ENCODE assay signal across 1 cellular context in genomic region chr17:58679263-58680037, GRCh38.
TF ChIP-seq lines count a peak whose summit lies in the region.

No MANE protein-coding gene starts in this region.

TF ChIP-seq in WTC11, 78 proteins besides CTCF, POLR2A, EP300 and RAD21 (continued from another document):
- TF ChIP-seq IRF1 (CRISPR knock-in tag; IDR thresholded peaks at IDR 0.05), result no peak
- no peak for TF ChIP-seq AFF4 (CRISPR knock-in tag; IDR thresholded peaks at IDR 0.05; ENCODE audit: borderline replicate concordance)
- peak; percentile 62; the same call in 1 of the 2 replicates for TF ChIP-seq PREB (CRISPR knock-in tag; IDR thresholded peaks at IDR 0.05; ENCODE audit: borderline replicate concordance)
- TF ChIP-seq ZNF416 (CRISPR knock-in tag; IDR thresholded peaks at IDR 0.05), result peak; percentile 100
- TF ChIP-seq GTF2I (CRISPR knock-in tag; conservative IDR thresholded peaks at IDR 0.05), result no peak
- no peak; the same call in 1 of the 2 replicates for TF ChIP-seq E2F4 (CRISPR knock-in tag; IDR thresholded peaks at IDR 0.05; ENCODE audit: borderline replicate concordance, low read depth)
- TF ChIP-seq ERG (CRISPR knock-in tag; IDR thresholded peaks at IDR 0.05), result peak; percentile 100
TF ChIP-seq in WTC11: peak in this region for 27.
